Comparison of ENCODE assay signal across 14 cellular contexts in the genomic region with DNA sequence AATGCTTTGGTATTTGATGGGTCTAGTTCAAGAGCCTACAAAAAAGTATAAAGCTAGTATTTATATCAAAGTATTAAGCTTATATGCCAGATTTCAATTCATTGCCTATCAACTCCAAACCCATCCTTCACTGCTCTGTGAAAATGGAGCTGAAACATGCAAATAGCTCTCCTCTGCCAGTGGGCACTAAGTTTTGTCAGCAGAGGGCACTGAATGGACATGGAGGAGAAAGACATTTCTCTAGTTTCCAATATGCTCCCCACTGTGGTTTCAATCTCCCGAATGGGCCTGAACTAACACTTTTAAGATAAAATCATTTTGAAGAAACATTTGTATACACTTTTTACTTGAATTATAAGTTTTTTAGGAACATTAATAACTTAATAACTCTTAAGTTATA. TPM values are rescaled to one million over a fixed set of nuclear protein-coding genes. Genes with fewer than 3 reads are reported as not detected.
DNase-seq lines count a peak whose midpoint lies in the region; ATAC-seq and TF ChIP-seq lines count a peak whose summit lies in the region.
"Had no signal": no experiment of that assay in that cellular context is flagged by ENCODE, and none has a peak within 500 bp of the region (broad histone marks: within the 10 kb centered on the region; RNA-seq: fewer than 3 reads in every experiment).

No MANE protein-coding gene starts in this region.

- H3K36me3 Mint-ChIP-seq in neural progenitor cell (peaks cover 51% of the 10 kb centered on the region), WTC11 (peaks cover 64% of the 10 kb centered on the region)

- no peaks in the 10 kb centered on the region for H3K27me3 ChIP-seq in MM.1S (replicated peaks; ENCODE audit: insufficient read depth, low read length)
- no peaks in the 10 kb centered on the region for H3K27me3 ChIP-seq in neural progenitor cell
- H3K27me3 ChIP-seq in aorta (ENCODE audit: control insufficient read depth in 1 of 2, insufficient read depth in 2 of 2, low read length in 1 of 2): no peaks in the 10 kb centered on the region
- H3K27me3 ChIP-seq: breast epithelium, hepatocyte, SJSA1 had no signal

- H3K9me3 ChIP-seq in MM.1S (replicated peaks; ENCODE audit: insufficient read depth, low read length) (no peaks in the 10 kb centered on the region), neural progenitor cell (ENCODE audit: low read depth) (no peaks in the 10 kb centered on the region), aorta (ENCODE audit: control insufficient read depth, low read length) (no peaks in the 10 kb centered on the region)
- H3K9me3 ChIP-seq: breast epithelium, SJSA1 had no signal

- H3K27me3 Mint-ChIP-seq in neural progenitor cell (ENCODE audit: insufficient read depth, low read depth) (no peaks in the 10 kb centered on the region), WTC11 (ENCODE audit: low read depth) (no peaks in the 10 kb centered on the region)
- H3K27me3 Mint-ChIP-seq: natural killer cell treated with Interleukin-12 subunit alpha and Interleukin-12 subunit beta and Interleukin-15 and Interleukin-18, amount 100 ng/mL, for 72 hours; stimulated activated naive CD8-positive, alpha-beta T cell treated with anti-CD3 and anti-CD28 coated beads, Interleukin-15, Interleukin-2, amounts not matched to agents 100 ng/mL and 50 ng/mL, for 24 hours had no signal

- H3K4me3 Mint-ChIP-seq in neural progenitor cell (no peak overlapping the region), WTC11 (no peak overlapping the region)
- H3K4me3 Mint-ChIP-seq: natural killer cell treated with Interleukin-12 subunit alpha and Interleukin-12 subunit beta and Interleukin-15 and Interleukin-18, amount 100 ng/mL, for 72 hours; stimulated activated naive CD8-positive, alpha-beta T cell treated with anti-CD3 and anti-CD28 coated beads, Interleukin-15, Interleukin-2, amounts not matched to agents 100 ng/mL and 50 ng/mL, for 24 hours had no signal

- no peak overlapping the region for H2AFZ ChIP-seq in MM.1S (ENCODE audit: low read length)
- no peak overlapping the region for H2AFZ ChIP-seq in neural progenitor cell (replicated peaks)
- H2AFZ ChIP-seq: hepatocyte had no signal

- H3K4me3 ChIP-seq in MM.1S (ENCODE audit: low read length): no peak overlapping the region
- H3K4me3 ChIP-seq in neural progenitor cell: no peak overlapping the region
- no peak overlapping the region for H3K4me3 ChIP-seq in aorta (ENCODE audit: low read length in 2 of 2)
- H3K4me3 ChIP-seq: breast epithelium, hepatocyte, SJSA1 had no signal

- intact Hi-C loops in aorta (cut with DNase I): no loop called here

- H3K4me1 ChIP-seq in MM.1S (ENCODE audit: low read length): no peaks in the 10 kb centered on the region
- no peaks in the 10 kb centered on the region for H3K4me1 ChIP-seq in neural progenitor cell
- H3K4me1 ChIP-seq in aorta (ENCODE audit: control insufficient read depth in 1 of 2, insufficient read depth in 2 of 2, low read length in 2 of 2): no peaks in the 10 kb centered on the region
- H3K4me1 ChIP-seq: breast epithelium, SJSA1 had no signal

- H3K36me3 ChIP-seq in MM.1S (replicated peaks; ENCODE audit: insufficient read depth, low read length) (peaks cover 5% of the 10 kb centered on the region; the same call in 1 of the 2 replicates), neural progenitor cell (peaks cover 26% of the 10 kb centered on the region), aorta (ENCODE audit: control insufficient read depth in 1 of 2, insufficient read depth in 2 of 2, low read length in 1 of 2) (peaks cover 0 to under 1% of the 10 kb centered on the region in 2 donors)

- no peak overlapping the region for H3K9ac ChIP-seq in MM.1S (ENCODE audit: low read length)
- no peak overlapping the region for H3K9ac ChIP-seq in neural progenitor cell

- no peaks in the 10 kb centered on the region for H3K9me2 ChIP-seq in MM.1S (replicated peaks; ENCODE audit: insufficient read depth, low read length)

- 11 to 39% methylated on average over 1 of the region's 1 CpG for WGBS in aorta, 2 donors

- no peak overlapping the region for H3K27ac ChIP-seq in MM.1S (ENCODE audit: low read length)
- H3K27ac ChIP-seq in neural progenitor cell: no peak overlapping the region
- H3K27ac ChIP-seq in aorta (ENCODE audit: low read depth in 1 of 2, low read length in 2 of 2): no peak overlapping the region
- H3K27ac ChIP-seq: breast epithelium, hepatocyte, SJSA1 had no signal

- peak; percentile 33 for TF ChIP-seq CTCF in MM.1S (IDR thresholded peaks at IDR 0.05; ENCODE audit: low read length)
- peak; percentile 16 for TF ChIP-seq CTCF in neural progenitor cell (IDR thresholded peaks at IDR 0.05)
- TF ChIP-seq CTCF in WTC11 (IDR thresholded peaks at IDR 0.05): no peak

- H3K79me2 ChIP-seq in MM.1S (ENCODE audit: low read length): 0 out of 2 replicates have a peak, but pooled peaks cover under 1% of the 10 kb centered on the region
- H3K79me2 ChIP-seq in neural progenitor cell (ENCODE audit: low read depth): no peaks in the 10 kb centered on the region
- H3K79me2 ChIP-seq: hepatocyte had no signal

- no peaks in the 10 kb centered on the region for H3K9me3 Mint-ChIP-seq in neural progenitor cell
- no peaks in the 10 kb centered on the region for H3K9me3 Mint-ChIP-seq in WTC11
- H3K9me3 Mint-ChIP-seq: natural killer cell treated with Interleukin-12 subunit alpha and Interleukin-12 subunit beta and Interleukin-15 and Interleukin-18, amount 100 ng/mL, for 72 hours; stimulated activated naive CD8-positive, alpha-beta T cell treated with anti-CD3 and anti-CD28 coated beads, Interleukin-15, Interleukin-2, amounts not matched to agents 100 ng/mL and 50 ng/mL, for 24 hours had no signal

- H3K4me2 ChIP-seq in MM.1S (ENCODE audit: low read depth, low read length): no peak overlapping the region
- no peak overlapping the region for H3K4me2 ChIP-seq in neural progenitor cell
- H3K4me2 ChIP-seq: hepatocyte had no signal

- CTCF ChIA-PET in WTC11 (lab: Charles Lee): interaction anchor here (0.8 to 1.2 kb wide), 3 partner anchors 141 to 481 kb away, joined by 3 to 5 read pairs (median 4); no protein-coding TSS in a partner anchor

- H3F3A ChIP-seq in MM.1S (ENCODE audit: insufficient read depth, low read length): no peaks in the 10 kb centered on the region
- no peaks in the 10 kb centered on the region for H3F3A ChIP-seq in neural progenitor cell (ENCODE audit: low read depth)

- H3K4me1 Mint-ChIP-seq in neural progenitor cell (no peaks in the 10 kb centered on the region), WTC11 (no peaks in the 10 kb centered on the region)

- no peaks in the 10 kb centered on the region for H4K20me1 ChIP-seq in MM.1S (ENCODE audit: insufficient read depth, low read length)
- no peaks in the 10 kb centered on the region for H4K20me1 ChIP-seq in neural progenitor cell (ENCODE audit: low read depth)

- ATAC-seq in GM18498 (IDR thresholded peaks at IDR 0.05; ENCODE audit: unreplicated experiment) (no peak), aorta (ENCODE audit: low FRiP score) (no peak), WTC11 (no peak)
- ATAC-seq: natural killer cell treated with Interleukin-12 subunit alpha and Interleukin-12 subunit beta and Interleukin-15 and Interleukin-18, amount 100 ng/mL, for 72 hours had no signal

- POLR2A ChIA-PET in WTC11 (lab: Charles Lee): no interaction called here

- H3K27ac Mint-ChIP-seq in neural progenitor cell: no peak overlapping the region
- H3K27ac Mint-ChIP-seq in WTC11: no peak overlapping the region
- H3K27ac Mint-ChIP-seq: stimulated activated naive CD8-positive, alpha-beta T cell treated with anti-CD3 and anti-CD28 coated beads, Interleukin-15, Interleukin-2, amounts not matched to agents 100 ng/mL and 50 ng/mL, for 24 hours had no signal

- DNase-seq in NCI-H2227 (lab: John Stamatoyannopoulos, UW; ENCODE audit: unreplicated experiment) (peak; percentile 0), NCI-H2227 treated with DMSO at 0.1 percent for 48 hours (lab: John Stamatoyannopoulos, UW) (no peak), MM.1S (no peak), dermis blood vessel endothelial cell (peak; percentile 41), neural progenitor cell (ENCODE audit: low spot score) (no peak), aorta (no peak), WTC11 (ENCODE audit: low spot score) (no peak)
- DNase-seq: NCI-H1694 treated with DMSO at 0.1 percent for 48 hours had no signal

TF ChIP-seq in WTC11, 78 proteins besides CTCF, POLR2A, EP300 and RAD21:
- TF ChIP-seq ZNF219 (CRISPR knock-in tag; IDR thresholded peaks at IDR 0.05; ENCODE audit: borderline replicate concordance) (no peak), ZNF232 (CRISPR knock-in tag; IDR thresholded peaks at IDR 0.05) (no peak), ZNF671 (CRISPR knock-in tag; IDR thresholded peaks at IDR 0.05) (no peak), ZNF396 (CRISPR knock-in tag; IDR thresholded peaks at IDR 0.05; ENCODE audit: borderline replicate concordance) (no peak)
- TF ChIP-seq, protein P1, sequence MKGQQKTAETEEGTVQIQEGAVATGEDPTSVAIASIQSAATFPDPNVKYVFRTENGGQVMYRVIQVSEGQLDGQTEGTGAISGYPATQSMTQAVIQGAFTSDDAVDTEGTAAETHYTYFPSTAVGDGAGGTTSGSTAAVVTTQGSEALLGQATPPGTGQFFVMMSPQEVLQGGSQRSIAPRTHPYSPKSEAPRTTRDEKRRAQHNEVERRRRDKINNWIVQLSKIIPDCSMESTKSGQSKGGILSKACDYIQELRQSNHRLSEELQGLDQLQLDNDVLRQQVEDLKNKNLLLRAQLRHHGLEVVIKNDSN (CRISPR knock-in tag; IDR thresholded peaks at IDR 0.05): no peak

RNA-seq across cellular contexts. Expression of a gene that starts 12.4 kb away (rescaled TPM):
- total RNA-seq in dermis blood vessel endothelial cell: 26.4 and 35.1 TPM in 2 replicates
- total RNA-seq in neural progenitor cell (ENCODE audit: low replicate concordance): 54.0 and 106 TPM in 2 replicates
- 10 to 100 TPM; 14.2 to 19.7 TPM for total RNA-seq in aorta
- 10 to 100 TPM; 20.4 to 36.3 TPM for polyA plus RNA-seq in aorta
- total RNA-seq in WTC11 (2021): 38.3 to 40.5 TPM (median 40.3 TPM) in 3 replicates

RNA-seq across cellular contexts. Expression of a gene that starts 38.7 kb away (rescaled TPM):
- total RNA-seq in dermis blood vessel endothelial cell (19.2 and 21.3 TPM in 2 replicates), neural progenitor cell (ENCODE audit: low replicate concordance) (8.6 and 16.8 TPM in 2 replicates), aorta (10 to 100 TPM; 23.8 to 26.0 TPM), WTC11 (2021) (12.4 to 15.1 TPM (median 13.2 TPM) in 3 replicates)
- polyA plus RNA-seq in aorta: 10 to 100 TPM; 21.9 to 42.0 TPM

RNA-seq across cellular contexts. Expression of a gene that starts 39.1 kb away (rescaled TPM):
- total RNA-seq in dermis blood vessel endothelial cell (7.7 and 13.6 TPM in 2 replicates), neural progenitor cell (ENCODE audit: low replicate concordance) (63.7 and 101 TPM in 2 replicates), aorta (1 to 10 TPM; 2.2 to 2.8 TPM), WTC11 (2021) (18.1 to 20.6 TPM (median 20.4 TPM) in 3 replicates)
- 1 to 10 TPM; 1.8 to 3.0 TPM for polyA plus RNA-seq in aorta

RNA-seq across cellular contexts. Expression of a gene that starts 58.0 kb away (rescaled TPM):
- total RNA-seq in dermis blood vessel endothelial cell (59.6 and 62.3 TPM in 2 replicates), neural progenitor cell (ENCODE audit: low replicate concordance) (9.9 and 10.5 TPM in 2 replicates), aorta (10 to 100 TPM; 71.0 to 97.8 TPM), WTC11 (2021) (8.2 to 10.2 TPM (median 8.6 TPM) in 3 replicates)
- polyA plus RNA-seq in aorta: 10 to 100 TPM; 17.3 TPM

Comparison
In these comparisons a context has a peak if more than half of its experiments do, and no peak if none do; other contexts are left out.
1. DNase-seq: peak in NCI-H2227 (single experiment) and dermis blood vessel endothelial cell (single experiment); none in NCI-H2227 treated with DMSO at 0.1 percent for 48 hours (single experiment), MM.1S (single experiment), neural progenitor cell (single experiment), aorta (0 of 2) and WTC11 (single experiment).